ENCODE assay signal across 17 cellular contexts in the genomic region with DNA sequence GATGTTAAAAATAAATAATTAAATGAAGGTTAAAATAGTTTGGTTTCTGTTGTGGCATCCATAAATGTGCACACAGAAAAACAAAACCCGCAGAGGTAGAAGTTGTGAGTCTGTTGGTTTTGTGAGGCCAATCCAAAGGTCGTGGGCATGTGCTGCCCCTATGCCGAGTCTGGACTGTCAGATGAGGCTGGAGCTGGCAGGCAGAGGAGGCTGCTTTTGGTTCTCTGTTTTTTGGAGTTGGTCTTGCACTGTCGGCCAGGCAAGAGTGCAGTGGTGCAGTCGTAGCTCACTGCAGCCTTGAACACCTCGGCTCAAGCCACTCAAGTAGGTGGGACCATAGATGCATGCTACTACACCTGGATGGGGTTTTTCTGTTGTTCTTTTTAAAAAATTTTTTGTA. TPM values are rescaled to one million over a fixed set of nuclear protein-coding genes. Genes with fewer than 3 reads are reported as not detected.
DNase-seq lines count a peak whose midpoint lies in the region; ATAC-seq lines count a peak whose summit lies in the region.
"Had no signal": no experiment of that assay in that cellular context is flagged by ENCODE, and none has a peak within 500 bp of the region (broad histone marks: within the 10 kb centered on the region; RNA-seq: fewer than 3 reads in every experiment).

No MANE protein-coding gene starts in this region.

- CTCF ChIA-PET in activated naive CD4-positive, alpha-beta T cell treated with anti-CD3 and anti-CD28 coated beads, Interleukin-2, amount 10 ng/mL, durations not matched to agents 7 days and 5 days (lab: Charles Lee): no interaction called here

- no peaks in the 10 kb centered on the region for H3K27me3 Mint-ChIP-seq in activated naive CD4-positive, alpha-beta T cell treated with anti-CD3 and anti-CD28 coated beads, Interleukin-2, amount 10 ng/mL, durations not matched to agents 7 days and 5 days
- no peaks in the 10 kb centered on the region for H3K27me3 Mint-ChIP-seq in IgD-negative memory B cell
- peaks cover 0 to 6% (median 3%) of the 10 kb centered on the region in 3 donors for H3K27me3 Mint-ChIP-seq in immature natural killer cell (ENCODE audit: low read depth in 3 of 3)
- H3K27me3 Mint-ChIP-seq in stimulated activated naive B cell treated with anti-CD40 and anti-IgM and Interleukin-4, amounts not matched to agents 10 μg/mL and 1 μg/mL and 100 μg/mL, for 72 hours: no peaks in the 10 kb centered on the region
- H3K27me3 Mint-ChIP-seq: central memory CD8-positive, alpha-beta T cell; progenitor cell of endocrine pancreas had no signal

- H3K4me3 Mint-ChIP-seq in activated naive CD4-positive, alpha-beta T cell treated with anti-CD3 and anti-CD28 coated beads, Interleukin-2, amount 10 ng/mL, durations not matched to agents 7 days and 5 days: no peak overlapping the region
- peak overlapping the region; percentile 75 to 93 (median 88) for H3K4me3 Mint-ChIP-seq in IgD-negative memory B cell
- peak overlapping the region in 4 of 5 donors; percentile 28 to 59 (median 42) for H3K4me3 Mint-ChIP-seq in immature natural killer cell
- H3K4me3 Mint-ChIP-seq in stimulated activated naive B cell treated with anti-CD40 and anti-IgM and Interleukin-4, amounts not matched to agents 10 μg/mL and 1 μg/mL and 100 μg/mL, for 72 hours: no peak overlapping the region
- H3K4me3 Mint-ChIP-seq: central memory CD8-positive, alpha-beta T cell had no signal

- no peak for DNase-seq in activated naive CD4-positive, alpha-beta T cell treated with anti-CD3 and anti-CD28 coated beads, Interleukin-2, amount 10 ng/mL, durations not matched to agents 7 days and 5 days
- no peak for DNase-seq in activated naive CD4-positive, alpha-beta T cell (lab: John Stamatoyannopoulos, UW)
- DNase-seq in immature natural killer cell (no peak), UCSD-AML1 (lab: John Stamatoyannopoulos, UW; ENCODE audit: unreplicated experiment) (no peak), NCI-H1092 treated with DMSO at 0.1 percent for 48 hours (lab: John Stamatoyannopoulos, UW) (no peak)
- no peak for DNase-seq in stimulated activated naive B cell treated with anti-CD40 and anti-IgM and Interleukin-4, amounts not matched to agents 10 μg/mL and 1 μg/mL and 100 μg/mL, for 72 hours
- DNase-seq: activated effector memory CD4-positive, alpha-beta T cell treated with anti-CD3 and anti-CD28 coated beads, Interleukin-2, amount 50 U/mL, for 16 hours; aorta; DMS79 treated with DMSO at 0.1 percent for 48 hours; hypothalamus; NCI-H2029 treated with DMSO at 0.1 percent for 48 hours; NCI-H524; WERI-Rb-1 had no signal

- H3K36me3 Mint-ChIP-seq in activated naive CD4-positive, alpha-beta T cell treated with anti-CD3 and anti-CD28 coated beads, Interleukin-2, amount 10 ng/mL, durations not matched to agents 7 days and 5 days: peaks cover 62% of the 10 kb centered on the region
- H3K36me3 Mint-ChIP-seq in IgD-negative memory B cell (peaks cover 19% of the 10 kb centered on the region), immature natural killer cell (peaks cover 18 to 36% (median 26%) of the 10 kb centered on the region in 3 donors)
- peaks cover 23 to 79% of the 10 kb centered on the region in 2 donors for H3K36me3 Mint-ChIP-seq in stimulated activated naive B cell treated with anti-CD40 and anti-IgM and Interleukin-4, amounts not matched to agents 10 μg/mL and 1 μg/mL and 100 μg/mL, for 72 hours

- peak overlapping the region; percentile 85 for H3K27ac Mint-ChIP-seq in activated naive CD4-positive, alpha-beta T cell treated with anti-CD3 and anti-CD28 coated beads, Interleukin-2, amount 10 ng/mL, durations not matched to agents 7 days and 5 days
- H3K27ac Mint-ChIP-seq in IgD-negative memory B cell (peak overlapping the region; percentile 90 to 98 (median 92)), immature natural killer cell (peak overlapping the region; percentile 77 to 95 (median 92))
- H3K27ac Mint-ChIP-seq in stimulated activated naive B cell treated with anti-CD40 and anti-IgM and Interleukin-4, amounts not matched to agents 10 μg/mL and 1 μg/mL and 100 μg/mL, for 72 hours: peak overlapping the region; percentile 73
- H3K27ac Mint-ChIP-seq: progenitor cell of endocrine pancreas had no signal

- peak; percentile 47 to 56 for ATAC-seq in stimulated activated naive B cell treated with anti-CD40 and anti-IgM and Interleukin-4, amounts not matched to agents 10 μg/mL and 1 μg/mL and 100 μg/mL, for 72 hours (replicated peaks)
- ATAC-seq in HG02970 (IDR thresholded peaks at IDR 0.05; ENCODE audit: low FRiP score, unreplicated experiment): no peak

- H3K9me3 Mint-ChIP-seq in activated naive CD4-positive, alpha-beta T cell treated with anti-CD3 and anti-CD28 coated beads, Interleukin-2, amount 10 ng/mL, durations not matched to agents 7 days and 5 days: peaks cover 21% of the 10 kb centered on the region
- H3K9me3 Mint-ChIP-seq in IgD-negative memory B cell: peaks cover 0 to 10% (median 8%) of the 10 kb centered on the region in 3 donors
- peaks cover 7 to 14% (median 14%) of the 10 kb centered on the region in 6 donors for H3K9me3 Mint-ChIP-seq in immature natural killer cell
- peaks cover 7 to 9% of the 10 kb centered on the region in 2 donors for H3K9me3 Mint-ChIP-seq in stimulated activated naive B cell treated with anti-CD40 and anti-IgM and Interleukin-4, amounts not matched to agents 10 μg/mL and 1 μg/mL and 100 μg/mL, for 72 hours

- H3K4me1 Mint-ChIP-seq in activated naive CD4-positive, alpha-beta T cell treated with anti-CD3 and anti-CD28 coated beads, Interleukin-2, amount 10 ng/mL, durations not matched to agents 7 days and 5 days: peaks cover 64% of the 10 kb centered on the region
- H3K4me1 Mint-ChIP-seq in IgD-negative memory B cell (peaks cover 26 to 48% (median 43%) of the 10 kb centered on the region in 3 donors), immature natural killer cell (peaks cover 83 to 92% of the 10 kb centered on the region in 2 donors)
- H3K4me1 Mint-ChIP-seq in stimulated activated naive B cell treated with anti-CD40 and anti-IgM and Interleukin-4, amounts not matched to agents 10 μg/mL and 1 μg/mL and 100 μg/mL, for 72 hours: peaks cover 46 to 52% of the 10 kb centered on the region in 2 donors

RNA-seq across cellular contexts. Expression of a gene that starts 43.7 kb away (rescaled TPM):
- polyA plus RNA-seq in IgD-negative memory B cell (4.6 TPM), immature natural killer cell (under 1 TPM in 2 of 3 donors, not detected in 1; 0.66 to 0.96 TPM)

RNA-seq across cellular contexts. Expression of a gene that starts 44.3 kb away (rescaled TPM):
- polyA plus RNA-seq in IgD-negative memory B cell: 324 TPM
- 100 to 1,000 TPM; 242 to 566 (median 301) TPM for polyA plus RNA-seq in immature natural killer cell

RNA-seq across cellular contexts. Expression of a gene that starts 57.0 kb away (rescaled TPM):
- polyA plus RNA-seq in IgD-negative memory B cell (not detected), immature natural killer cell (under 1 TPM in 1 of 3 donors, not detected in 2; 0.21 TPM)

Comparison
In these comparisons a context has a peak if more than half of its experiments do, and no peak if none do; other contexts are left out.
1. H3K4me3 Mint-ChIP-seq: peak in IgD-negative memory B cell (4 of 4) and immature natural killer cell (4 of 5); none in activated naive CD4-positive, alpha-beta T cell treated with anti-CD3 and anti-CD28 coated beads, Interleukin-2, amount 10 ng/mL, durations not matched to agents 7 days and 5 days (single experiment) and stimulated activated naive B cell treated with anti-CD40 and anti-IgM and Interleukin-4, amounts not matched to agents 10 μg/mL and 1 μg/mL and 100 μg/mL, for 72 hours (0 of 2).
2. Peak in every context shown above with its lines, with median percentiles within 50 percentile points of each other: H3K27ac Mint-ChIP-seq.